In genomic region chrX:154483325-154483724, GRCh38 we compare ENCODE assay signal across 12 cellular contexts.
"Had no signal": no experiment of that assay in that cellular context is flagged by ENCODE, and none has a peak within 500 bp of the region (broad histone marks: within the 10 kb centered on the region; RNA-seq: fewer than 3 reads in every experiment).

No MANE protein-coding gene starts in this region.

- DNase-seq: activated CD4-positive, alpha-beta T cell treated with anti-CD3 and anti-CD28 coated beads, Interleukin-2, amount 50 U/mL, for 4 hours; activated naive CD4-positive, alpha-beta T cell treated with anti-CD3 and anti-CD28 coated beads for 36 hours; body of pancreas; central memory CD4-positive, alpha-beta T cell; effector memory CD4-positive, alpha-beta T cell; hippocampal formation; kidney glomerular epithelial cell; small intestine had no signal

- H3K27ac ChIP-seq: body of pancreas, epithelial cell of prostate, neutrophil, tibial nerve had no signal

- H3K9me3 Mint-ChIP-seq: activated naive CD4-positive, alpha-beta T cell treated with anti-CD3 and anti-CD28 coated beads for 36 hours had no signal

- H3K9me3 ChIP-seq: body of pancreas, neutrophil, right atrium auricular region, tibial nerve had no signal

- H3K4me3 Mint-ChIP-seq: activated naive CD4-positive, alpha-beta T cell treated with anti-CD3 and anti-CD28 coated beads for 36 hours had no signal

- ATAC-seq: body of pancreas had no signal

- H3K27me3 ChIP-seq: body of pancreas, neutrophil, right atrium auricular region, tibial nerve had no signal

- H3K27ac Mint-ChIP-seq: activated naive CD4-positive, alpha-beta T cell treated with anti-CD3 and anti-CD28 coated beads for 36 hours had no signal

- H3K36me3 ChIP-seq: neutrophil, right atrium auricular region had no signal

- H3K4me3 ChIP-seq: body of pancreas, right atrium auricular region, tibial nerve had no signal
